8 cellular contexts compared by ENCODE assay signal in the genomic region with DNA sequence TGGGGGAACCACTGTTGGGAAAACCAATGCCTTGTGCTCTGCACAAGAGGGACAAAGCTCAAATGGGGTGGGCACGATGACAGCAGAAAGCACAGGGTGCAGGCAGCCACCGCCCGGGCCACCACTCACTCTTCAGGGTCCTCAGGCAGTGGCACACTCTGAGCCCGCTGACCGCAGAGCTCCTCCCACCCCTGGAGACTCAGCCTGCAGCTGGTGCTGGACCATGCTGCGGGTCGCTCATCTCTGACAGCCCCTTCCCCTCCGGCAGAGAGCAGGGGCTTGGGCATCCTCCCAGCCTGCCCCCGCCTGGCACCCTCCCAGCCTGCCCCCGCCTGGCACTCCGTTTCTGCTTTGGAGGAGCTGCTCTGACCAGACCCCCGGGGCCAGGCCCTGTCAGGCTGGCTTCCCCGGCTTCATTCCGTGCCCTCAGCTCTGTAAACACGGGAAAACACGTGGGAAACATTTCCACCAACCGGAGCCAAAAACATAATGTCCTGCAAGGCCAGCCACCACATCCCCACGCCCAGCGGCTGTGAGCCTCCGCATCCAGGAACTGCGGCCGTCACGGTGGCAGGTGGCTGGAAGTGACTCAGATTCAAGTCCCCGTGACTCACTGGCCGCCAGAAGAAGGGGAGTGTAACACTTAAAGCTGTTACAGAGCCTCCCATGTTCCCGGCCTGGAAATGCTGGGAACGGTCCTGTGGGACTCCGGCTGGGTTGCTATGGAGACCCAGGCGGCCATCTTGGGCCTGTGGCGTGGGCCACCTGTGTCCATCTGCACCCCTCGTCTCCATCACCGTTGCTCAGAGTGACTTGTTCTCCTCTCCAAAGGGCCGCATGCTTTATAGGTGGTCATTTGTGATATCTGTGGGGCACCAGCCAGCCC. TPM values are rescaled to one million over a fixed set of nuclear protein-coding genes. Genes with fewer than 3 reads are reported as not detected.
DNase-seq lines count a peak whose midpoint lies in the region; ATAC-seq and TF ChIP-seq lines count a peak whose summit lies in the region.

No MANE protein-coding gene starts in this region.

- POLR2A ChIA-PET in PC-9 (lab: Charles Lee; ENCODE audit: unreplicated experiment) = no interaction called here

- peaks cover 27% of the 10 kb centered on the region for H3K4me1 ChIP-seq in PC-9 (replicated peaks; ENCODE audit: insufficient read depth)

- H3K27me3 ChIP-seq in PC-9 (ENCODE audit: insufficient read depth, low read depth) = no peaks in the 10 kb centered on the region

- H3K79me2 ChIP-seq in PC-9 (ENCODE audit: low read depth) = no peaks in the 10 kb centered on the region

- H3K27ac ChIP-seq in PC-9 = peak overlapping the region; percentile 18; the same call in 1 of the 2 replicates

- peak; percentile 60 for DNase-seq in GOT3 (lab: John Stamatoyannopoulos, UW)
- peak; percentile 95 to 96 for DNase-seq in PC-9
- DNase-seq in epithelial cell of esophagus (ENCODE audit: low read depth) = peak; percentile 86
- peak; percentile 99 for DNase-seq in myocyte (ENCODE audit: low read depth)
- DNase-seq in HuH-7 (ENCODE audit: low spot score) = no peak
- DNase-seq in GM13977 (ENCODE audit: low spot score) = no peak

- no peaks in the 10 kb centered on the region for H3K36me3 ChIP-seq in PC-9 (ENCODE audit: low read depth)

- no peak for ATAC-seq in GM21786 (IDR thresholded peaks at IDR 0.05; ENCODE audit: unreplicated experiment)
- no peak for ATAC-seq in GM21723 (IDR thresholded peaks at IDR 0.05; ENCODE audit: unreplicated experiment)

- peak overlapping the region; percentile 62 for H3K4me2 ChIP-seq in PC-9

- no TSS peak for BruUV-seq in PC-9 (replicated peaks; lab: Mats Ljungman, UMichigan)

- CTCF ChIA-PET in PC-9 (lab: Charles Lee) = interaction anchor here (0.6 to 1.2 kb wide), 2 partner anchors 93 to 134 kb away, joined by 3 to 5 read pairs; no protein-coding TSS in a partner anchor

- 0 out of 2 replicates have a peak overlapping the region, but pooled peaks have one; percentile 64 for H2AFZ ChIP-seq in PC-9

- in situ Hi-C loops in GM13977 (cut with MboI; ENCODE audit: low pct_unique_long_range_greater_than_20kb, low sequenced_read_pairs, unreplicated experiment) = no loop called here

- H3K4me3 ChIP-seq in PC-9 = no peak overlapping the region
- no peak overlapping the region for H3K4me3 ChIP-seq in epithelial cell of esophagus (ENCODE audit: low read length)

- no peaks in the 10 kb centered on the region for H3K9me2 ChIP-seq in PC-9 (ENCODE audit: insufficient read depth)

- no peaks in the 10 kb centered on the region for H4K20me1 ChIP-seq in PC-9 (ENCODE audit: insufficient read depth)

- no peaks in the 10 kb centered on the region for H3K9me3 ChIP-seq in PC-9 (ENCODE audit: insufficient read depth, low read depth)

- intact Hi-C loops in PC-9 (cut with micrococcal nuclease; ENCODE audit: unreplicated experiment) = loop anchor here (2.0 to 5.0 kb wide), 3 partner anchors 86 to 141 kb away; a partner anchor contains a TSS

- peaks cover 5% of the 10 kb centered on the region; the same call in 1 of the 2 replicates for H3F3A ChIP-seq in PC-9 (ENCODE audit: insufficient read depth, low read depth)

- no peak for TF ChIP-seq CTCF in PC-9 (conservative IDR thresholded peaks at IDR 0.05)
- TF ChIP-seq CTCF in epithelial cell of esophagus (IDR thresholded peaks at IDR 0.05; ENCODE audit: insufficient read depth, low read depth, low read length, missing control alignments) = no peak
- TF ChIP-seq CTCF in GM13977 (IDR thresholded peaks at IDR 0.05; ENCODE audit: extremely low read depth, insufficient read depth, missing control alignments) = no peak

RNA-seq across cellular contexts. Expression of a gene that starts 6.8 kb away (rescaled TPM):
- total RNA-seq in PC-9 (2021) (2.8 and 9.6 TPM in 2 replicates), myocyte (12.5 and 18.5 TPM in 2 replicates)
- polyA plus RNA-seq in myocyte (2012) = 12.7 TPM

Comparison
In these comparisons a context has a peak if more than half of its experiments do, and no peak if none do; other contexts are left out.
1. DNase-seq: peak in GOT3 (single experiment), PC-9 (2 of 2), epithelial cell of esophagus (single experiment) and myocyte (single experiment); none in HuH-7 (single experiment) and GM13977 (single experiment).